ENCODE assay signal across 8 cellular contexts in genomic region chr1:7703321-7704213, GRCh38.
DNase-seq lines count a peak whose midpoint lies in the region; ATAC-seq and TF ChIP-seq lines count a peak whose summit lies in the region.

No MANE protein-coding gene starts in this region.

- peak; percentile 4 for ATAC-seq in activated CD4-positive, alpha-beta T cell treated with anti-CD3 and anti-CD28 coated beads for 36 hours
- peak; percentile 5 for ATAC-seq in stimulated activated memory B cell treated with anti-CD40 and anti-IgM and Interleukin-4, amounts not matched to agents 10 μg/mL and 1 μg/mL and 100 μg/mL, for 72 hours

- H3K4me1 Mint-ChIP-seq in activated CD4-positive, alpha-beta T cell treated with anti-CD3 and anti-CD28 coated beads for 36 hours: peaks cover 26% of the 10 kb centered on the region
- H3K4me1 Mint-ChIP-seq in glutamatergic neuron (ENCODE audit: low read depth, unreplicated experiment): peaks cover 8% of the 10 kb centered on the region
- no peaks in the 10 kb centered on the region for H3K4me1 Mint-ChIP-seq in stimulated activated memory B cell treated with anti-CD40 and anti-IgM and Interleukin-4, amounts not matched to agents 10 μg/mL and 1 μg/mL and 100 μg/mL, for 72 hours

- H3K27me3 Mint-ChIP-seq in activated CD4-positive, alpha-beta T cell treated with anti-CD3 and anti-CD28 coated beads for 36 hours: peaks cover 38% of the 10 kb centered on the region
- H3K27me3 Mint-ChIP-seq in glutamatergic neuron (ENCODE audit: unreplicated experiment): peaks cover 18% of the 10 kb centered on the region
- peaks cover 38% of the 10 kb centered on the region for H3K27me3 Mint-ChIP-seq in stimulated activated memory B cell treated with anti-CD40 and anti-IgM and Interleukin-4, amounts not matched to agents 10 μg/mL and 1 μg/mL and 100 μg/mL, for 72 hours

- H3K4me3 ChIP-seq in WERI-Rb-1 (ENCODE audit: low read depth, low read length): peak overlapping the region; percentile 59

- intact Hi-C loops in activated CD4-positive, alpha-beta T cell treated with anti-CD3 and anti-CD28 coated beads for 36 hours (cut with DNase I, micrococcal nuclease): loop anchor here in 1 of 2 experiments (1.0 to 10.0 kb wide), 5 partner anchors 23 to 919 kb away; partner anchors contain the start of genes CAMTA1 and VAMP3

- POLR2A ChIA-PET in activated CD4-positive, alpha-beta T cell treated with anti-CD3 and anti-CD28 coated beads for 36 hours (lab: Charles Lee): interaction anchor here (1.2 kb wide), 1 partner anchor 8 kb away, joined by 3 read pairs; no protein-coding TSS in a partner anchor

- TF ChIP-seq CTCF in WERI-Rb-1 (IDR thresholded peaks at IDR 0.05; ENCODE audit: low read depth, low read length) (no peak), glutamatergic neuron (IDR thresholded peaks at IDR 0.05; ENCODE audit: partially characterized antibody, unreplicated experiment) (no peak)

- peaks cover 14% of the 10 kb centered on the region for H3K36me3 ChIP-seq in WERI-Rb-1

- peak; percentile 41 for DNase-seq in activated CD4-positive, alpha-beta T cell treated with anti-CD3 and anti-CD28 coated beads for 36 hours
- no peak for DNase-seq in activated CD4-positive, alpha-beta T cell treated with anti-CD3 and anti-CD28 coated beads for 48 hours
- peak; percentile 70 for DNase-seq in WERI-Rb-1
- peak; percentile 65 for DNase-seq in glutamatergic neuron
- no peak for DNase-seq in HT-29 (ENCODE audit: low spot score)
- no peak for DNase-seq in 8988T
- DNase-seq in HPDE6-E6E7 (ENCODE audit: extremely low spot score): no peak

- peak overlapping the region; percentile 52 for H3K4me3 Mint-ChIP-seq in activated CD4-positive, alpha-beta T cell treated with anti-CD3 and anti-CD28 coated beads for 36 hours
- peak overlapping the region; percentile 79 for H3K4me3 Mint-ChIP-seq in glutamatergic neuron (ENCODE audit: unreplicated experiment)
- peak overlapping the region; percentile 70 for H3K4me3 Mint-ChIP-seq in stimulated activated memory B cell treated with anti-CD40 and anti-IgM and Interleukin-4, amounts not matched to agents 10 μg/mL and 1 μg/mL and 100 μg/mL, for 72 hours

- H3K9me3 Mint-ChIP-seq in activated CD4-positive, alpha-beta T cell treated with anti-CD3 and anti-CD28 coated beads for 36 hours (ENCODE audit: low read depth): no peaks in the 10 kb centered on the region
- H3K9me3 Mint-ChIP-seq in glutamatergic neuron (ENCODE audit: unreplicated experiment): peaks cover 17% of the 10 kb centered on the region
- H3K9me3 Mint-ChIP-seq in stimulated activated memory B cell treated with anti-CD40 and anti-IgM and Interleukin-4, amounts not matched to agents 10 μg/mL and 1 μg/mL and 100 μg/mL, for 72 hours: no peaks in the 10 kb centered on the region

- no peaks in the 10 kb centered on the region for H3K27me3 ChIP-seq in WERI-Rb-1 (ENCODE audit: insufficient read depth, low read depth, severe bottlenecking)

- peaks cover 2% of the 10 kb centered on the region for H3K36me3 Mint-ChIP-seq in activated CD4-positive, alpha-beta T cell treated with anti-CD3 and anti-CD28 coated beads for 36 hours (ENCODE audit: low read depth)
- peaks cover 8% of the 10 kb centered on the region for H3K36me3 Mint-ChIP-seq in glutamatergic neuron (ENCODE audit: unreplicated experiment)
- H3K36me3 Mint-ChIP-seq in stimulated activated memory B cell treated with anti-CD40 and anti-IgM and Interleukin-4, amounts not matched to agents 10 μg/mL and 1 μg/mL and 100 μg/mL, for 72 hours: no peaks in the 10 kb centered on the region

- CTCF ChIA-PET in activated CD4-positive, alpha-beta T cell treated with anti-CD3 and anti-CD28 coated beads for 36 hours (lab: Charles Lee): interaction anchor here (0.7 to 1.4 kb wide), 7 partner anchors 24 to 142 kb away, joined by 3 to 7 read pairs (median 5); no protein-coding TSS in a partner anchor

- peaks cover 7% of the 10 kb centered on the region for H3K9me3 ChIP-seq in WERI-Rb-1 (ENCODE audit: severe bottlenecking)

- H3K27ac ChIP-seq in WERI-Rb-1: no peak overlapping the region; the same call in 1 of the 2 replicates

- no peak overlapping the region for H3K27ac Mint-ChIP-seq in activated CD4-positive, alpha-beta T cell treated with anti-CD3 and anti-CD28 coated beads for 36 hours
- peak overlapping the region; percentile 64 for H3K27ac Mint-ChIP-seq in glutamatergic neuron (ENCODE audit: unreplicated experiment)
- H3K27ac Mint-ChIP-seq in stimulated activated memory B cell treated with anti-CD40 and anti-IgM and Interleukin-4, amounts not matched to agents 10 μg/mL and 1 μg/mL and 100 μg/mL, for 72 hours: peak overlapping the region; percentile 65

Comparison
In these comparisons a context has a peak if more than half of its experiments do, and no peak if none do; other contexts are left out.
1. DNase-seq: peak in activated CD4-positive, alpha-beta T cell treated with anti-CD3 and anti-CD28 coated beads for 36 hours (single experiment), WERI-Rb-1 (single experiment) and glutamatergic neuron (single experiment); none in activated CD4-positive, alpha-beta T cell treated with anti-CD3 and anti-CD28 coated beads for 48 hours (single experiment), HT-29 (single experiment), 8988T (single experiment) and HPDE6-E6E7 (single experiment).
2. Peak in every context shown above with its lines, with median percentiles within 50 percentile points of each other: H3K4me3 Mint-ChIP-seq.